9 cellular contexts compared by ENCODE assay signal in the genomic region with DNA sequence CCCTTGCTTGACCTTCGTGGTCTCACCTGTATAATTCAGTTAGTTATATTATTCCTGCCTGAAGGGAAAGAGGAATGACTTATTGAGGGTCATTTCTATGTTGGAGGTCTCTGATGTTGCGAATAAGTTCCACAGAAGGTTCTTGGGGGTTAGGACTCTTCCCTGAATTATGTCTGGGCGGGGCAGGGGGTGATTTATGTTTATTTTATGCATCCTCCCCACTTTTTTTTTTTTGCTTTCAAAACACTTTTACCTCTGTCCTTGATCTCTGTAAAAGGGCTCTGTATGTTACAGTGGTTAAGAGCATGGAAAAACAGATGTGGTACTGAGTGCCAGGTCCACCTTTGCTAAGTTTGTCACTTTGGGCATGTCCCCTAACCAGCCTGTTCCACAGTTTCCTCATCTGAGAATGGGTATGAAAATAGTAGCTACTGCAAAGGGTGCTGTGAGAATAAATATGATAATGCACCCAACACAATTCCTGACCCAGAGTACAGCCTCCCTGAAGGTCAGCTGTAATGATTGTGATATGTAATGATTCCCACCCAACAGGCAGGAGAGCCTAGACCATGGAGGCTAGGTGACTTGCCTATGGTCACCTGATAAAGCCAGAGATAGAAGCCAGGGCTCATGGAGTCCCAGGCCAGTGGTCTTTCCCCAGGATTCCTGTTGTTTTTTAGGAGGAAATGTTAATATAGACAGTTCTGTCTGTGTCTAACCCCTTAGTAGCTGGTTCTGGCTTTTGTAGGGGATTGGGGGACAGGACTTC.
DNase-seq lines count a peak whose midpoint lies in the region; ATAC-seq and TF ChIP-seq lines count a peak whose summit lies in the region.
"Had no signal": no experiment of that assay in that cellular context is flagged by ENCODE, and none has a peak within 500 bp of the region (broad histone marks: within the 10 kb centered on the region; RNA-seq: fewer than 3 reads in every experiment).

No MANE protein-coding gene starts in this region.

- no peak overlapping the region for H2AFZ ChIP-seq in Loucy (ENCODE audit: low read length)

- no peaks in the 10 kb centered on the region for H3K79me2 ChIP-seq in DOHH2 (ENCODE audit: control insufficient read depth, low read length)
- peaks cover 84% of the 10 kb centered on the region for H3K79me2 ChIP-seq in Loucy (ENCODE audit: insufficient read depth, low read length)

- H3K9me2 ChIP-seq in DOHH2 (replicated peaks; ENCODE audit: control insufficient read depth, low read length) = no peaks in the 10 kb centered on the region
- H3K9me2 ChIP-seq in Loucy (replicated peaks; ENCODE audit: low read depth, low read length) = no peaks in the 10 kb centered on the region

- DNase-seq in coronary artery (ENCODE audit: low spot score) (no peak), NCI-H1417 treated with DMSO at 0.1 percent for 48 hours (lab: John Stamatoyannopoulos, UW) (no peak)
- DNase-seq: occipital lobe had no signal

- H3K9me3 ChIP-seq in DOHH2 (ENCODE audit: control insufficient read depth, insufficient read depth, low read length) = no peaks in the 10 kb centered on the region
- no peaks in the 10 kb centered on the region for H3K9me3 ChIP-seq in Loucy (ENCODE audit: insufficient read depth, low read depth, low read length)

- TF ChIP-seq CTCF in DOHH2 (IDR thresholded peaks at IDR 0.05; ENCODE audit: low read depth, low read length, poor library complexity, severe bottlenecking) (no peak), Loucy (conservative IDR thresholded peaks at IDR 0.05; ENCODE audit: low read length) (no peak), coronary artery (IDR thresholded peaks at IDR 0.05) (no peak)

- no peak overlapping the region for H3K4me3 ChIP-seq in DOHH2 (ENCODE audit: low read length)
- peak overlapping the region; percentile 93 for H3K4me3 ChIP-seq in Loucy (ENCODE audit: low read length, poor library complexity, severe bottlenecking)
- H3K4me3 ChIP-seq in coronary artery = no peak overlapping the region
- no peak overlapping the region for H3K4me3 ChIP-seq in rectal smooth muscle tissue (ENCODE audit: low read length)
- H3K4me3 ChIP-seq: SK-N-MC had no signal

- H3K4me1 ChIP-seq in DOHH2 (ENCODE audit: control insufficient read depth, low read length) (peaks cover 92% of the 10 kb centered on the region), Loucy (ENCODE audit: insufficient read depth, low read length, poor library complexity, severe bottlenecking) (peaks cover 91% of the 10 kb centered on the region), rectal smooth muscle tissue (ENCODE audit: control insufficient read depth, insufficient read depth, low read length) (peaks cover 76% of the 10 kb centered on the region)

- no peak overlapping the region for H3K27ac ChIP-seq in DOHH2 (ENCODE audit: low read depth, low read length)
- peak overlapping the region; percentile 2 to 85 for H3K27ac ChIP-seq in coronary artery
- peak overlapping the region; percentile 61 for H3K27ac ChIP-seq in rectal smooth muscle tissue (ENCODE audit: low read depth, low read length)
- H3K27ac ChIP-seq: SK-N-MC had no signal

- H3K27me3 ChIP-seq in DOHH2 (ENCODE audit: control insufficient read depth, low read length) (no peaks in the 10 kb centered on the region), Loucy (ENCODE audit: insufficient read depth, low read length, poor library complexity, severe bottlenecking) (no peaks in the 10 kb centered on the region), rectal smooth muscle tissue (ENCODE audit: control insufficient read depth, insufficient read depth, low read length) (no peaks in the 10 kb centered on the region)

- H3F3A ChIP-seq in DOHH2 (ENCODE audit: control insufficient read depth, insufficient read depth) (peaks cover 19% of the 10 kb centered on the region), Loucy (ENCODE audit: low read depth) (peaks cover 14% of the 10 kb centered on the region)

- H4K20me1 ChIP-seq in DOHH2 (ENCODE audit: control insufficient read depth, insufficient read depth, low read depth, low read length) (no peaks in the 10 kb centered on the region), Loucy (ENCODE audit: insufficient read depth, low read length, poor library complexity, severe bottlenecking) (no peaks in the 10 kb centered on the region)

- peak overlapping the region; percentile 100 for H3K9ac ChIP-seq in Loucy (ENCODE audit: low read depth, low read length, poor library complexity, severe bottlenecking)
- no peak overlapping the region for H3K9ac ChIP-seq in rectal smooth muscle tissue (ENCODE audit: low read length)

- ATAC-seq in GM19463 (IDR thresholded peaks at IDR 0.05; ENCODE audit: unreplicated experiment) (no peak), GM19351 (IDR thresholded peaks at IDR 0.05; ENCODE audit: unreplicated experiment) (no peak)

- H3K36me3 ChIP-seq in DOHH2 (ENCODE audit: control insufficient read depth, low read length) (no peaks in the 10 kb centered on the region), Loucy (ENCODE audit: insufficient read depth, low read length) (no peaks in the 10 kb centered on the region), rectal smooth muscle tissue (ENCODE audit: control insufficient read depth, insufficient read depth, low read length) (peaks cover 13% of the 10 kb centered on the region)

- H3K4me2 ChIP-seq in DOHH2 (ENCODE audit: low read length) (peak overlapping the region; percentile 63), Loucy (ENCODE audit: low read depth, low read length, poor library complexity, severe bottlenecking) (peak overlapping the region; percentile 98)
